Comparison of ENCODE assay signal across 11 cellular contexts in genomic region chr6:126685182-126685581, GRCh38.
"Had no signal": no experiment of that assay in that cellular context is flagged by ENCODE, and none has a peak within 500 bp of the region (broad histone marks: within the 10 kb centered on the region; RNA-seq: fewer than 3 reads in every experiment).

No MANE protein-coding gene starts in this region.

- H3K9ac ChIP-seq: GM23248 had no signal

- H3K4me1 ChIP-seq: HAP-1 had no signal

- H3K36me3 ChIP-seq: HAP-1 had no signal

- H3K4me3 ChIP-seq: GM23248, GM23338, HAP-1 had no signal

- H3K27ac ChIP-seq: GM23248 had no signal

- FAIRE-seq: H1, H54 had no signal

- H3K4me2 ChIP-seq: GM23338 had no signal

- ATAC-seq: GM23338, HCT116 had no signal

- DNase-seq: GM23248, GOT3, H7, H9, HCEC 1CT, HFFc6 had no signal

- H3K9me3 ChIP-seq: HAP-1 had no signal

- H2AFZ ChIP-seq: GM23248, GM23338 had no signal
